In genomic region chr9:81827616-81828296, GRCh38 we compare ENCODE assay signal across 12 cellular contexts.
A peak's percentile ranks its signal among the peaks of the same experiment; 100 is the strongest.
DNase-seq lines count a peak whose midpoint lies in the region; ATAC-seq and TF ChIP-seq lines count a peak whose summit lies in the region.
"Had no signal": no experiment of that assay in that cellular context is flagged by ENCODE, and none has a peak within 500 bp of the region (broad histone marks: within the 10 kb centered on the region; RNA-seq: fewer than 3 reads in every experiment).

No MANE protein-coding gene starts in this region.

- no peaks in the 10 kb centered on the region for H3K9me2 ChIP-seq in MM.1S (replicated peaks; ENCODE audit: insufficient read depth, low read length)

- H3K36me3 Mint-ChIP-seq in naive thymus-derived CD4-positive, alpha-beta T cell = peaks cover 0 to 4% (median 0%) of the 10 kb centered on the region in 5 donors

- H3K4me2 ChIP-seq in MM.1S (ENCODE audit: low read depth, low read length) = peak overlapping the region; percentile 38; the same call in 1 of the 2 replicates

- H3K4me1 ChIP-seq in MM.1S (ENCODE audit: low read length) = peaks cover 23% of the 10 kb centered on the region
- H3K4me1 ChIP-seq in naive thymus-derived CD4-positive, alpha-beta T cell (ENCODE audit: control insufficient read depth in 2 of 2, insufficient read depth in 2 of 2, low read length in 2 of 2) = no peaks in the 10 kb centered on the region
- H3K4me1 ChIP-seq: ascending aorta, vagina had no signal

- H3K9me3 ChIP-seq in MM.1S (replicated peaks; ENCODE audit: insufficient read depth, low read length) = no peaks in the 10 kb centered on the region
- no peaks in the 10 kb centered on the region for H3K9me3 ChIP-seq in naive thymus-derived CD4-positive, alpha-beta T cell (ENCODE audit: control insufficient read depth in 2 of 3, low read length in 3 of 3)
- H3K9me3 ChIP-seq: ascending aorta, right atrium auricular region, vagina had no signal

- CTCF ChIA-PET in naive thymus-derived CD4-positive, alpha-beta T cell (lab: Charles Lee) = no interaction called here

- ATAC-seq in GM18511 (IDR thresholded peaks at IDR 0.05; ENCODE audit: unreplicated experiment) (peak; percentile 95), GM21447 (IDR thresholded peaks at IDR 0.05; ENCODE audit: unreplicated experiment) (peak; percentile 85), HG03064 (IDR thresholded peaks at IDR 0.05; ENCODE audit: low read depth, unreplicated experiment) (peak; percentile 87), sciatic nerve (no peak)
- ATAC-seq in naive thymus-derived CD4-positive, alpha-beta T cell = no peak

- peaks cover 0 to 3% (median 0%) of the 10 kb centered on the region in 11 donors for H3K9me3 Mint-ChIP-seq in naive thymus-derived CD4-positive, alpha-beta T cell

- peaks cover 17% of the 10 kb centered on the region for H3F3A ChIP-seq in MM.1S (ENCODE audit: insufficient read depth, low read length)

- POLR2A ChIA-PET in naive thymus-derived CD4-positive, alpha-beta T cell (lab: Charles Lee) = no interaction called here

- no peak overlapping the region for H2AFZ ChIP-seq in MM.1S (ENCODE audit: low read length)

- no peaks in the 10 kb centered on the region for H3K36me3 ChIP-seq in MM.1S (replicated peaks; ENCODE audit: insufficient read depth, low read length)
- no peaks in the 10 kb centered on the region for H3K36me3 ChIP-seq in naive thymus-derived CD4-positive, alpha-beta T cell (ENCODE audit: control insufficient read depth in 2 of 3, insufficient read depth in 3 of 3, low read length in 3 of 3)
- H3K36me3 ChIP-seq: ascending aorta, right atrium auricular region, vagina had no signal

- no peaks in the 10 kb centered on the region for H3K4me1 Mint-ChIP-seq in naive thymus-derived CD4-positive, alpha-beta T cell

- H3K27ac ChIP-seq in MM.1S (ENCODE audit: low read length) = peak overlapping the region; percentile 10; the same call in 1 of the 2 replicates
- H3K27ac ChIP-seq in naive thymus-derived CD4-positive, alpha-beta T cell (ENCODE audit: low read depth, low read length) = no peak overlapping the region
- H3K27ac ChIP-seq: ascending aorta, right atrium auricular region, vagina had no signal

- no peak overlapping the region for H3K4me3 Mint-ChIP-seq in naive thymus-derived CD4-positive, alpha-beta T cell

- no peak overlapping the region for H3K9ac ChIP-seq in MM.1S (ENCODE audit: low read length)

- H4K20me1 ChIP-seq in MM.1S (ENCODE audit: insufficient read depth, low read length) = no peaks in the 10 kb centered on the region

- peak; percentile 97 for DNase-seq in MM.1S
- no peak for DNase-seq in sciatic nerve (ENCODE audit: low spot score)
- DNase-seq in naive thymus-derived CD4-positive, alpha-beta T cell = no peak
- DNase-seq in posterior vena cava (ENCODE audit: low spot score) = no peak
- DNase-seq in GM20000 (ENCODE audit: low spot score) = no peak
- DNase-seq: T1000 had no signal

- no peak overlapping the region for H3K27ac Mint-ChIP-seq in naive thymus-derived CD4-positive, alpha-beta T cell

- no peak overlapping the region for H3K4me3 ChIP-seq in MM.1S (ENCODE audit: low read length)
- no peak overlapping the region for H3K4me3 ChIP-seq in naive thymus-derived CD4-positive, alpha-beta T cell (ENCODE audit: low read length)
- H3K4me3 ChIP-seq: ascending aorta, right atrium auricular region, vagina had no signal

- no peaks in the 10 kb centered on the region for H3K27me3 Mint-ChIP-seq in naive thymus-derived CD4-positive, alpha-beta T cell

- H3K27me3 ChIP-seq in MM.1S (replicated peaks; ENCODE audit: insufficient read depth, low read length) = peaks cover 32% of the 10 kb centered on the region
- H3K27me3 ChIP-seq in naive thymus-derived CD4-positive, alpha-beta T cell (ENCODE audit: control insufficient read depth in 2 of 2, insufficient read depth in 2 of 2, low read length in 2 of 2) = no peaks in the 10 kb centered on the region
- H3K27me3 ChIP-seq: ascending aorta, right atrium auricular region, vagina had no signal

- TF ChIP-seq CTCF in MM.1S (IDR thresholded peaks at IDR 0.05; ENCODE audit: low read length) (no peak), GM20000 (IDR thresholded peaks at IDR 0.05; ENCODE audit: extremely low read depth, missing control alignments) (no peak)

- intact Hi-C loops in sciatic nerve (cut with DNase I) = no loop called here
- intact Hi-C loops in naive thymus-derived CD4-positive, alpha-beta T cell (cut with micrococcal nuclease) = no loop called here
- intact Hi-C loops in posterior vena cava (cut with DNase I) = no loop called here

- H3K79me2 ChIP-seq in MM.1S (ENCODE audit: low read length) = no peaks in the 10 kb centered on the region

Comparison
In these comparisons a context has a peak if more than half of its experiments do, and no peak if none do; other contexts are left out.
1. ATAC-seq: peak in GM18511 (single experiment), GM21447 (single experiment) and HG03064 (single experiment); none in sciatic nerve (single experiment) and naive thymus-derived CD4-positive, alpha-beta T cell (single experiment).